Comparison of ENCODE assay signal across 1 cellular context in the genomic region with DNA sequence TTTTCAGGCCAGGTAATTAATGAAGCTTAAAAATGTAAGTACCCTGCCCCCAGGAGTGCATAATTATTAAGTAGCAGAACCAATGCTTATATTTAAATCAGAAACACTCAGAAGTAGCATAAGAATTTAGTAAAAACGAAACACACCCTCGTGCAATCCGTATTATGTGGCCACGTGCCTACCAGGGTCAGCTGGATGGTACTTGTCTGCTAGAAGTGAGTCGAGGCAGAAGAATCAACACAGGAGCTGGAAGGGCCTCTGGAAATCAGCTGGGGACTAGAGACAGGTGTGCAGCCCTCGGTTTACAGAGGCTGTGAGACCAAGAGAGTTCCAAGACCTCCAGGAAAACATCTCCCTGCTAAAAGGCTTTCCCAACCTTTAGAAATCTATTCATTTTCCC.
TF ChIP-seq lines count a peak whose summit lies in the region.

No MANE protein-coding gene starts in this region.

TF ChIP-seq in GM23338, 12 proteins besides CTCF, POLR2A, EP300 and RAD21 (continued from another document):
- TF ChIP-seq JUNB (IDR thresholded peaks at IDR 0.05; ENCODE audit: unreplicated experiment) (no peak), ZNF114 (CRISPR knock-in tag; IDR thresholded peaks at IDR 0.05) (no peak)
